8 cellular contexts compared by ENCODE assay signal in the genomic region with DNA sequence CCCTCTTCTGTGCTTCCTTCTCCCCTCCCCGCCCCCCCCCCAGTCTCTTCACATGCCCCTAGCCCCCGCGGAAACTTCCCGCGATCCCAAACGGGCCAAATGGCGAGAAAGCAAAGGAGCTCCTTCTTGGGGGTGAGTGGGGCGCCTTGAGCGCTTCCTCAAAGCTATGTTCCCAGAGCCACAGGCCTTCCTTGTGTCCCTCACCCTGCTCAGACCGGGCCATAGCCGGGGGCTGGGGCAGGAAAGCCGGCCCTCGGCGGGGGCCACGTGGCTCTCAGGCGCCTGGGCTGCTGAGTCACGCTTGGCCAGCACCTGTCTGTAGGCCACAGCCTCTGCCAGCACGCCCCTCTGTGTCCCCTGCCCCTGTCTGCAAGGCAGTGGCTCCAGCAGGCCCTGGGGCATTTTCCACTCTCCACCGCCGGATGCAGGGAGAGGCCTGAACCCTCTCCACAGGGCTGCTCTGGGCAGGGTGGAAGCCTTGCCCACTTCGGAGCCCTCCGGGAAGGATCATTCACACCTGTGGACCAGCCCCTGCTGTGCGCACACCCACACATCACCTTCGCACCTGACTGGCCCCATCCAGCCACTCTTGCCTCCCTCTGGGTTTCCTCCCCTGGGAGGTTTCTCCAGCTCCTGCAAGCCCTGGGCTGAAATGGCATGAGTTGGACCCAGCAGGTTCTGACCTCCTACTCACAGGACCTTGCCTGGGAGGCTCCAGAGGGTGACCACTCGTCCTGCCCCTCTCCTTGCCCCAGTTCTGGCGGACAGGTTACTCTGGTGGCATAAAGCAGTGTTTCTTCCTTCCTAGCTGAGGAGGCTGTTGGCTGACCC. TPM values are rescaled to one million over a fixed set of nuclear protein-coding genes. Genes with fewer than 3 reads are reported as not detected.
DNase-seq lines count a peak whose midpoint lies in the region; ATAC-seq and TF ChIP-seq lines count a peak whose summit lies in the region.

No MANE protein-coding gene starts in this region.

- peak overlapping the region; percentile 89 to 98 (median 96) for H3K27ac Mint-ChIP-seq in CD8-positive, alpha-beta memory T cell

- no peak for TF ChIP-seq CTCF in left ventricle myocardium inferior (IDR thresholded peaks at IDR 0.05; ENCODE audit: borderline replicate concordance)

- 18 to 27% (median 20%) methylated on average over 25 to 26 of the region's 26 CpGs for WGBS in adipose tissue, 3 donors

- peaks cover 7% of the 10 kb centered on the region for H3K36me3 ChIP-seq in CD8-positive, alpha-beta memory T cell (ENCODE audit: insufficient read depth, low read length)
- H3K36me3 ChIP-seq in NT2/D1 (ENCODE audit: insufficient read depth, insufficient read length, low read length) (peaks cover 34% of the 10 kb centered on the region), left ventricle myocardium inferior (peaks cover 27% of the 10 kb centered on the region)

- peak; percentile 18 for ATAC-seq in GM21786 (IDR thresholded peaks at IDR 0.05; ENCODE audit: unreplicated experiment)
- ATAC-seq in HG03457 (IDR thresholded peaks at IDR 0.05; ENCODE audit: unreplicated experiment), result no peak
- ATAC-seq in GM21367 (IDR thresholded peaks at IDR 0.05; ENCODE audit: unreplicated experiment), result no peak

- H3K36me3 Mint-ChIP-seq in CD8-positive, alpha-beta memory T cell, result peaks cover under 1 to 33% (median 2%) of the 10 kb centered on the region in 3 donors

- peak overlapping the region; percentile 14 for H3K9ac ChIP-seq in NT2/D1 (ENCODE audit: insufficient read length, low read depth)

- peaks cover 0 to 8% of the 10 kb centered on the region in 2 donors for H3K27me3 Mint-ChIP-seq in CD8-positive, alpha-beta memory T cell

- DNase-seq in CD8-positive, alpha-beta memory T cell, result peak in 4 of 5 donors; percentile 36 to 68 (median 47)
- DNase-seq in NT2/D1 (ENCODE audit: low read depth, low spot score) (no peak), left ventricle myocardium inferior (peak; percentile 61), posterior vena cava (ENCODE audit: low spot score) (peak; percentile 91)

- H3K4me3 Mint-ChIP-seq in CD8-positive, alpha-beta memory T cell, result peak overlapping the region; percentile 77 to 94 (median 86)

- H3K4me1 ChIP-seq in CD8-positive, alpha-beta memory T cell (ENCODE audit: insufficient read depth, low read length), result peaks cover 36% of the 10 kb centered on the region
- H3K4me1 ChIP-seq in NT2/D1 (ENCODE audit: insufficient read depth, insufficient read length), result peaks cover 24% of the 10 kb centered on the region
- H3K4me1 ChIP-seq in left ventricle myocardium inferior, result peaks cover 78% of the 10 kb centered on the region

- H3K9me3 ChIP-seq in CD8-positive, alpha-beta memory T cell (ENCODE audit: low read length), result no peaks in the 10 kb centered on the region
- H3K9me3 ChIP-seq in NT2/D1 (ENCODE audit: insufficient read depth, low read length) (no peaks in the 10 kb centered on the region), left ventricle myocardium inferior (replicated peaks) (no peaks in the 10 kb centered on the region)

- intact Hi-C loops in left ventricle myocardium inferior (cut with micrococcal nuclease), result no loop called here
- intact Hi-C loops in posterior vena cava (cut with DNase I), result loop anchor here in 1 of 2 donors (2.0 kb wide), 1 partner anchor 13 kb away; the partner anchor contains the start of gene MGAT4B

- peak overlapping the region; percentile 96 for H3K27ac ChIP-seq in CD8-positive, alpha-beta memory T cell (ENCODE audit: low read depth, low read length)
- H3K27ac ChIP-seq in adipose tissue (ENCODE audit: low read depth, low read length) (peak overlapping the region; percentile 10), left ventricle myocardium inferior (replicated peaks) (peak overlapping the region; percentile 98)

- POLR2A ChIA-PET in CD8-positive, alpha-beta memory T cell (lab: Charles Lee), result interaction anchor here (0.6 to 3.2 kb wide), 11 partner anchors 8 to 198 kb away, joined by 3 to 13 read pairs (median 4); partner anchors contain the start of genes HNRNPH1, LTC4S and MRNIP

- CTCF ChIA-PET in CD8-positive, alpha-beta memory T cell (lab: Charles Lee), result interaction anchor here (1.3 to 2.8 kb wide), 5 partner anchors 16 to 196 kb away, joined by 3 to 21 read pairs (median 4); partner anchors contain the start of genes HNRNPH1 and TBC1D9B

- H3K4me1 Mint-ChIP-seq in CD8-positive, alpha-beta memory T cell, result peaks cover 40 to 60% (median 40%) of the 10 kb centered on the region in 3 donors

- H3K9me3 Mint-ChIP-seq in CD8-positive, alpha-beta memory T cell, result peaks cover 0 to 4% (median 0%) of the 10 kb centered on the region in 5 donors

- no peaks in the 10 kb centered on the region for H3K27me3 ChIP-seq in CD8-positive, alpha-beta memory T cell (ENCODE audit: insufficient read depth, low read length, poor library complexity, severe bottlenecking)
- H3K27me3 ChIP-seq in NT2/D1 (ENCODE audit: insufficient read depth, insufficient read length) (no peaks in the 10 kb centered on the region), left ventricle myocardium inferior (ENCODE audit: low read depth) (no peaks in the 10 kb centered on the region)

- H3K4me3 ChIP-seq in CD8-positive, alpha-beta memory T cell (ENCODE audit: low read length), result peak overlapping the region; percentile 43
- H3K4me3 ChIP-seq in NT2/D1 (ENCODE audit: insufficient read length, low read depth), result peak overlapping the region; percentile 8
- peak overlapping the region; percentile 91 for H3K4me3 ChIP-seq in left ventricle myocardium inferior

RNA-seq across cellular contexts. Expression of gene SQSTM1, which starts 1.2 kb away (rescaled TPM):
- 100 to 1,000 TPM; 158 to 179 TPM for total RNA-seq in CD8-positive, alpha-beta memory T cell
- 212 TPM for polyA plus RNA-seq in CD8-positive, alpha-beta memory T cell
- polyA plus RNA-seq in adipose tissue, result 100 to 1,000 TPM; 149 to 259 (median 177) TPM
- 438 TPM for total RNA-seq in left ventricle myocardium inferior
- total RNA-seq in posterior vena cava, result 100 to 1,000 TPM; 245 to 333 TPM

RNA-seq across cellular contexts. Expression of gene MGAT4B, which starts 12.8 kb away (rescaled TPM):
- total RNA-seq in CD8-positive, alpha-beta memory T cell, result 100 to 1,000 TPM in 1 of 2 experiments, 10 to 100 TPM in 1; 94.0 to 103 TPM
- 21.0 TPM for polyA plus RNA-seq in CD8-positive, alpha-beta memory T cell
- polyA plus RNA-seq in adipose tissue, result 10 to 100 TPM; 39.5 to 62.5 (median 45.0) TPM
- 98.7 TPM for total RNA-seq in left ventricle myocardium inferior
- 10 to 100 TPM; 54.6 to 62.8 TPM for total RNA-seq in posterior vena cava

RNA-seq across cellular contexts. Expression of gene LTC4S, which starts 25.7 kb away (rescaled TPM):
- 1 to 10 TPM in 1 of 2 experiments, under 1 TPM in 1; 0.57 to 1.0 TPM for total RNA-seq in CD8-positive, alpha-beta memory T cell
- 4.0 TPM for polyA plus RNA-seq in CD8-positive, alpha-beta memory T cell
- 10 to 100 TPM in 2 of 3 donors, 1 to 10 TPM in 1; 4.3 to 13.2 (median 12.8) TPM for polyA plus RNA-seq in adipose tissue
- total RNA-seq in left ventricle myocardium inferior (10.9 TPM), posterior vena cava (10 to 100 TPM; 19.7 to 20.3 TPM)

RNA-seq across cellular contexts. Expression of gene MRNIP, which starts 39.1 kb away (rescaled TPM):
- total RNA-seq in CD8-positive, alpha-beta memory T cell, result 10 to 100 TPM; 23.9 to 27.2 TPM
- 17.7 TPM for polyA plus RNA-seq in CD8-positive, alpha-beta memory T cell
- 10 to 100 TPM; 20.4 to 22.4 (median 21.7) TPM for polyA plus RNA-seq in adipose tissue
- 13.1 TPM for total RNA-seq in left ventricle myocardium inferior
- 10 to 100 TPM; 17.3 to 20.1 TPM for total RNA-seq in posterior vena cava

Comparison
In these comparisons a context has a peak if more than half of its experiments do, and no peak if none do; other contexts are left out.
1. H3K27ac ChIP-seq: peak in every context shown above with its lines; median percentile 98 in left ventricle myocardium inferior; 96 in CD8-positive, alpha-beta memory T cell; 10 in adipose tissue.
2. H3K4me3 ChIP-seq: peak in every context shown above with its lines; median percentile 91 in left ventricle myocardium inferior; 43 in CD8-positive, alpha-beta memory T cell; 8 in NT2/D1.